1 cellular context compared by ENCODE assay signal in the genomic region with DNA sequence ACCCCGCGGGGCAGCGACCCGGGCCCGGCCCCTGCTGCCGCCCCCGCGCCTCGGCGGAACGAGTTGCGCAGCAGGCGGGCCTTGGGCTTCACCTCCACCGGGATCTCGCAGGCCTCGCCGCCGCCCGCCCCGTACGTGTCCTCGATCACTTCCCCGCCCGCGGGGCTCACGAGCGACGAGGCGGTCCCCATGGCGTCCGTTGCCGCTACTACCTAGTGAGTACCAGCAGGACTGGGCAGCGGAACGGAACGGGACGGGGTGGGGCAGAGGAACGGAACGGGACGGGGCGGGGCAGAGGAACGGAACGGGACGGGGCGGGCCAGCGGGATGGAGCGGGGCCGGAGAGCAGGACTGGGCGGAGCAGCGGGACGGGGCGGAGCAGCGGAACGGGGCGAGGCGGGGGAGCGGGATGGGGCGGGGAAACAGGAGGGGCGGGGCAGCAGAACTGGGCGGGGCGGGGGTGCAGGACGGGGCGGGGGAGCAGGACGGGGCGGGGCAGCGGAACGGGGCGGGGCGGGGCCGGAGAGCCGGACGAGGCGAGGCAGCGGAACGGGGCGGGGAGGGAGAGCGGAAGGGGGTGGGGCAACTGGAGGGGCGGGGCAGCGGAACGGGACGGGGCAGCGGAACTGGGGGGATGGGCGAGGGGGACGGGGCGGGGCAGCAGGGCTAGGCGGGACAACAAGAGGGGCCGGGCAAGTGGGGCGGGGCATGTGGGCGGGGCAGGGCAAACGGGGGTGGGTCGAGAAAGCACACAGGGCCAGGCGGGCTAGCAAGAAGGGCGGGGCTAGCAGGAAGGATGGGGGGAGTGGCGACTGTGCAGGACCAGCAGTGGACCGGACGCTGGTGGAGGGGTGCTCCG.
TF ChIP-seq lines count a peak whose summit lies in the region.

Gene NPHP3 (minus strand): TSS at position 245 of the 859 bp plus-strand sequence. CDS start 54 bp downstream, at position 191.

TF ChIP-seq in K562, 482 proteins besides CTCF, POLR2A, EP300 and RAD21 (continued from another document and continues in another):
- TF ChIP-seq, protein P1, sequence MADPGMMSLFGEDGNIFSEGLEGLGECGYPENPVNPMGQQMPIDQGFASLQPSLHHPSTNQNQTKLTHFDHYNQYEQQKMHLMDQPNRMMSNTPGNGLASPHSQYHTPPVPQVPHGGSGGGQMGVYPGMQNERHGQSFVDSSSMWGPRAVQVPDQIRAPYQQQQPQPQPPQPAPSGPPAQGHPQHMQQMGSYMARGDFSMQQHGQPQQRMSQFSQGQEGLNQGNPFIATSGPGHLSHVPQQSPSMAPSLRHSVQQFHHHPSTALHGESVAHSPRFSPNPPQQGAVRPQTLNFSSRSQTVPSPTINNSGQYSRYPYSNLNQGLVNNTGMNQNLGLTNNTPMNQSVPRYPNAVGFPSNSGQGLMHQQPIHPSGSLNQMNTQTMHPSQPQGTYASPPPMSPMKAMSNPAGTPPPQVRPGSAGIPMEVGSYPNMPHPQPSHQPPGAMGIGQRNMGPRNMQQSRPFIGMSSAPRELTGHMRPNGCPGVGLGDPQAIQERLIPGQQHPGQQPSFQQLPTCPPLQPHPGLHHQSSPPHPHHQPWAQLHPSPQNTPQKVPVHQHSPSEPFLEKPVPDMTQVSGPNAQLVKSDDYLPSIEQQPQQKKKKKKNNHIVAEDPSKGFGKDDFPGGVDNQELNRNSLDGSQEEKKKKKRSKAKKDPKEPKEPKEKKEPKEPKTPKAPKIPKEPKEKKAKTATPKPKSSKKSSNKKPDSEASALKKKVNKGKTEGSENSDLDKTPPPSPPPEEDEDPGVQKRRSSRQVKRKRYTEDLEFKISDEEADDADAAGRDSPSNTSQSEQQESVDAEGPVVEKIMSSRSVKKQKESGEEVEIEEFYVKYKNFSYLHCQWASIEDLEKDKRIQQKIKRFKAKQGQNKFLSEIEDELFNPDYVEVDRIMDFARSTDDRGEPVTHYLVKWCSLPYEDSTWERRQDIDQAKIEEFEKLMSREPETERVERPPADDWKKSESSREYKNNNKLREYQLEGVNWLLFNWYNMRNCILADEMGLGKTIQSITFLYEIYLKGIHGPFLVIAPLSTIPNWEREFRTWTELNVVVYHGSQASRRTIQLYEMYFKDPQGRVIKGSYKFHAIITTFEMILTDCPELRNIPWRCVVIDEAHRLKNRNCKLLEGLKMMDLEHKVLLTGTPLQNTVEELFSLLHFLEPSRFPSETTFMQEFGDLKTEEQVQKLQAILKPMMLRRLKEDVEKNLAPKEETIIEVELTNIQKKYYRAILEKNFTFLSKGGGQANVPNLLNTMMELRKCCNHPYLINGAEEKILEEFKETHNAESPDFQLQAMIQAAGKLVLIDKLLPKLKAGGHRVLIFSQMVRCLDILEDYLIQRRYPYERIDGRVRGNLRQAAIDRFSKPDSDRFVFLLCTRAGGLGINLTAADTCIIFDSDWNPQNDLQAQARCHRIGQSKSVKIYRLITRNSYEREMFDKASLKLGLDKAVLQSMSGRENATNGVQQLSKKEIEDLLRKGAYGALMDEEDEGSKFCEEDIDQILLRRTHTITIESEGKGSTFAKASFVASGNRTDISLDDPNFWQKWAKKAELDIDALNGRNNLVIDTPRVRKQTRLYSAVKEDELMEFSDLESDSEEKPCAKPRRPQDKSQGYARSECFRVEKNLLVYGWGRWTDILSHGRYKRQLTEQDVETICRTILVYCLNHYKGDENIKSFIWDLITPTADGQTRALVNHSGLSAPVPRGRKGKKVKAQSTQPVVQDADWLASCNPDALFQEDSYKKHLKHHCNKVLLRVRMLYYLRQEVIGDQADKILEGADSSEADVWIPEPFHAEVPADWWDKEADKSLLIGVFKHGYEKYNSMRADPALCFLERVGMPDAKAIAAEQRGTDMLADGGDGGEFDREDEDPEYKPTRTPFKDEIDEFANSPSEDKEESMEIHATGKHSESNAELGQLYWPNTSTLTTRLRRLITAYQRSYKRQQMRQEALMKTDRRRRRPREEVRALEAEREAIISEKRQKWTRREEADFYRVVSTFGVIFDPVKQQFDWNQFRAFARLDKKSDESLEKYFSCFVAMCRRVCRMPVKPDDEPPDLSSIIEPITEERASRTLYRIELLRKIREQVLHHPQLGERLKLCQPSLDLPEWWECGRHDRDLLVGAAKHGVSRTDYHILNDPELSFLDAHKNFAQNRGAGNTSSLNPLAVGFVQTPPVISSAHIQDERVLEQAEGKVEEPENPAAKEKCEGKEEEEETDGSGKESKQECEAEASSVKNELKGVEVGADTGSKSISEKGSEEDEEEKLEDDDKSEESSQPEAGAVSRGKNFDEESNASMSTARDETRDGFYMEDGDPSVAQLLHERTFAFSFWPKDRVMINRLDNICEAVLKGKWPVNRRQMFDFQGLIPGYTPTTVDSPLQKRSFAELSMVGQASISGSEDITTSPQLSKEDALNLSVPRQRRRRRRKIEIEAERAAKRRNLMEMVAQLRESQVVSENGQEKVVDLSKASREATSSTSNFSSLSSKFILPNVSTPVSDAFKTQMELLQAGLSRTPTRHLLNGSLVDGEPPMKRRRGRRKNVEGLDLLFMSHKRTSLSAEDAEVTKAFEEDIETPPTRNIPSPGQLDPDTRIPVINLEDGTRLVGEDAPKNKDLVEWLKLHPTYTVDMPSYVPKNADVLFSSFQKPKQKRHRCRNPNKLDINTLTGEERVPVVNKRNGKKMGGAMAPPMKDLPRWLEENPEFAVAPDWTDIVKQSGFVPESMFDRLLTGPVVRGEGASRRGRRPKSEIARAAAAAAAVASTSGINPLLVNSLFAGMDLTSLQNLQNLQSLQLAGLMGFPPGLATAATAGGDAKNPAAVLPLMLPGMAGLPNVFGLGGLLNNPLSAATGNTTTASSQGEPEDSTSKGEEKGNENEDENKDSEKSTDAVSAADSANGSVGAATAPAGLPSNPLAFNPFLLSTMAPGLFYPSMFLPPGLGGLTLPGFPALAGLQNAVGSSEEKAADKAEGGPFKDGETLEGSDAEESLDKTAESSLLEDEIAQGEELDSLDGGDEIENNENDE (IDR thresholded peaks at IDR 0.05; ENCODE audit: low read depth, low read length) = no peak
- TF ChIP-seq TFAM (CRISPR knock-in tag; conservative IDR thresholded peaks at IDR 0.05) (no peak), RBM34 (IDR thresholded peaks at IDR 0.05; ENCODE audit: borderline replicate concordance, insufficient read depth, low read length) (no peak), TGIF2 (CRISPR knock-in tag; IDR thresholded peaks at IDR 0.05) (no peak), KDM5B (IDR thresholded peaks at IDR 0.05; ENCODE audit: insufficient replicate concordance, low read depth, low read length) (peak; percentile 51), HNRNPLL (IDR thresholded peaks at IDR 0.05; ENCODE audit: low read depth, low read length, poor library complexity, severe bottlenecking) (peak; percentile 39), ZNF77 (CRISPR knock-in tag; IDR thresholded peaks at IDR 0.05) (no peak), ZNF121 (CRISPR knock-in tag; conservative IDR thresholded peaks at IDR 0.05) (no peak), KAT8 (IDR thresholded peaks at IDR 0.05; ENCODE audit: low read depth) (no peak), SUPT5H (IDR thresholded peaks at IDR 0.05) (peak; percentile 54), DACH1 (IDR thresholded peaks at IDR 0.05; ENCODE audit: partially characterized antibody) (no peak), MAZ (CRISPR knock-in tag; conservative IDR thresholded peaks at IDR 0.05 in 1 of 2, IDR thresholded peaks at IDR 0.05 in 1 of 2) (0 out of 4 replicates have a peak, but pooled peaks have one; percentile 28 to 33), HOXB6 (CRISPR knock-in tag; IDR thresholded peaks at IDR 0.05; ENCODE audit: borderline replicate concordance) (no peak), ZNF764 (CRISPR knock-in tag; IDR thresholded peaks at IDR 0.05; ENCODE audit: low read depth) (no peak), ZNF444 (CRISPR knock-in tag; IDR thresholded peaks at IDR 0.05) (no peak), MEF2D (tag; conservative IDR thresholded peaks at IDR 0.05; ENCODE audit: low read depth) (no peak), ZNF395 (CRISPR knock-in tag; IDR thresholded peaks at IDR 0.05) (no peak), THRA (IDR thresholded peaks at IDR 0.05) (no peak), PHF21A (IDR thresholded peaks at IDR 0.05; ENCODE audit: borderline replicate concordance, low read depth) (no peak), NRF1 (conservative IDR thresholded peaks at IDR 0.05 in 1 of 2, IDR thresholded peaks at IDR 0.05 in 1 of 2) (peak; percentile 49 to 59; a peak in 2 of 4 replicates), MED1 (CRISPR knock-in tag; IDR thresholded peaks at IDR 0.05; ENCODE audit: borderline replicate concordance) (no peak), POLR3A (IDR thresholded peaks at IDR 0.05; ENCODE audit: borderline replicate concordance, extremely low read depth, insufficient read depth, insufficient read length) (no peak), BDP1 (IDR thresholded peaks at IDR 0.05; ENCODE audit: insufficient read depth, insufficient read length) (no peak), POLR2G (IDR thresholded peaks at IDR 0.05; ENCODE audit: low read depth, low read length) (peak; percentile 85)
- TF ChIP-seq, protein P2, sequence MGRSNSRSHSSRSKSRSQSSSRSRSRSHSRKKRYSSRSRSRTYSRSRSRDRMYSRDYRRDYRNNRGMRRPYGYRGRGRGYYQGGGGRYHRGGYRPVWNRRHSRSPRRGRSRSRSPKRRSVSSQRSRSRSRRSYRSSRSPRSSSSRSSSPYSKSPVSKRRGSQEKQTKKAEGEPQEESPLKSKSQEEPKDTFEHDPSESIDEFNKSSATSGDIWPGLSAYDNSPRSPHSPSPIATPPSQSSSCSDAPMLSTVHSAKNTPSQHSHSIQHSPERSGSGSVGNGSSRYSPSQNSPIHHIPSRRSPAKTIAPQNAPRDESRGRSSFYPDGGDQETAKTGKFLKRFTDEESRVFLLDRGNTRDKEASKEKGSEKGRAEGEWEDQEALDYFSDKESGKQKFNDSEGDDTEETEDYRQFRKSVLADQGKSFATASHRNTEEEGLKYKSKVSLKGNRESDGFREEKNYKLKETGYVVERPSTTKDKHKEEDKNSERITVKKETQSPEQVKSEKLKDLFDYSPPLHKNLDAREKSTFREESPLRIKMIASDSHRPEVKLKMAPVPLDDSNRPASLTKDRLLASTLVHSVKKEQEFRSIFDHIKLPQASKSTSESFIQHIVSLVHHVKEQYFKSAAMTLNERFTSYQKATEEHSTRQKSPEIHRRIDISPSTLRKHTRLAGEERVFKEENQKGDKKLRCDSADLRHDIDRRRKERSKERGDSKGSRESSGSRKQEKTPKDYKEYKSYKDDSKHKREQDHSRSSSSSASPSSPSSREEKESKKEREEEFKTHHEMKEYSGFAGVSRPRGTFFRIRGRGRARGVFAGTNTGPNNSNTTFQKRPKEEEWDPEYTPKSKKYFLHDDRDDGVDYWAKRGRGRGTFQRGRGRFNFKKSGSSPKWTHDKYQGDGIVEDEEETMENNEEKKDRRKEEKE (IDR thresholded peaks at IDR 0.05; ENCODE audit: borderline replicate concordance in 1 of 2, control insufficient read depth in 1 of 2, low read depth in 2 of 2, low read length in 1 of 2) = no peak
- TF ChIP-seq, protein P3, sequence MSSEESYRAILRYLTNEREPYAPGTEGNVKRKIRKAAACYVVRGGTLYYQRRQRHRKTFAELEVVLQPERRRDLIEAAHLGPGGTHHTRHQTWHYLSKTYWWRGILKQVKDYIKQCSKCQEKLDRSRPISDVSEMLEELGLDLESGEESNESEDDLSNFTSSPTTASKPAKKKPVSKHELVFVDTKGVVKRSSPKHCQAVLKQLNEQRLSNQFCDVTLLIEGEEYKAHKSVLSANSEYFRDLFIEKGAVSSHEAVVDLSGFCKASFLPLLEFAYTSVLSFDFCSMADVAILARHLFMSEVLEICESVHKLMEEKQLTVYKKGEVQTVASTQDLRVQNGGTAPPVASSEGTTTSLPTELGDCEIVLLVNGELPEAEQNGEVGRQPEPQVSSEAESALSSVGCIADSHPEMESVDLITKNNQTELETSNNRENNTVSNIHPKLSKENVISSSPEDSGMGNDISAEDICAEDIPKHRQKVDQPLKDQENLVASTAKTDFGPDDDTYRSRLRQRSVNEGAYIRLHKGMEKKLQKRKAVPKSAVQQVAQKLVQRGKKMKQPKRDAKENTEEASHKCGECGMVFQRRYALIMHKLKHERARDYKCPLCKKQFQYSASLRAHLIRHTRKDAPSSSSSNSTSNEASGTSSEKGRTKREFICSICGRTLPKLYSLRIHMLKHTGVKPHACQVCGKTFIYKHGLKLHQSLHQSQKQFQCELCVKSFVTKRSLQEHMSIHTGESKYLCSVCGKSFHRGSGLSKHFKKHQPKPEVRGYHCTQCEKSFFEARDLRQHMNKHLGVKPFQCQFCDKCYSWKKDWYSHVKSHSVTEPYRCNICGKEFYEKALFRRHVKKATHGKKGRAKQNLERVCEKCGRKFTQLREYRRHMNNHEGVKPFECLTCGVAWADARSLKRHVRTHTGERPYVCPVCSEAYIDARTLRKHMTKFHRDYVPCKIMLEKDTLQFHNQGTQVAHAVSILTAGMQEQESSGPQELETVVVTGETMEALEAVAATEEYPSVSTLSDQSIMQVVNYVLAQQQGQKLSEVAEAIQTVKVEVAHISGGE (CRISPR knock-in tag; IDR thresholded peaks at IDR 0.05) = no peak; a peak in 1 of 6 replicates
- TF ChIP-seq, protein P4, sequence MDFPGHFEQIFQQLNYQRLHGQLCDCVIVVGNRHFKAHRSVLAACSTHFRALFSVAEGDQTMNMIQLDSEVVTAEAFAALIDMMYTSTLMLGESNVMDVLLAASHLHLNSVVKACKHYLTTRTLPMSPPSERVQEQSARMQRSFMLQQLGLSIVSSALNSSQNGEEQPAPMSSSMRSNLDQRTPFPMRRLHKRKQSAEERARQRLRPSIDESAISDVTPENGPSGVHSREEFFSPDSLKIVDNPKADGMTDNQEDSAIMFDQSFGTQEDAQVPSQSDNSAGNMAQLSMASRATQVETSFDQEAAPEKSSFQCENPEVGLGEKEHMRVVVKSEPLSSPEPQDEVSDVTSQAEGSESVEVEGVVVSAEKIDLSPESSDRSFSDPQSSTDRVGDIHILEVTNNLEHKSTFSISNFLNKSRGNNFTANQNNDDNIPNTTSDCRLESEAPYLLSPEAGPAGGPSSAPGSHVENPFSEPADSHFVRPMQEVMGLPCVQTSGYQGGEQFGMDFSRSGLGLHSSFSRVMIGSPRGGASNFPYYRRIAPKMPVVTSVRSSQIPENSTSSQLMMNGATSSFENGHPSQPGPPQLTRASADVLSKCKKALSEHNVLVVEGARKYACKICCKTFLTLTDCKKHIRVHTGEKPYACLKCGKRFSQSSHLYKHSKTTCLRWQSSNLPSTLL (IDR thresholded peaks at IDR 0.05) = no peak
